ENCODE assay signal across 18 cellular contexts in the genomic region with DNA sequence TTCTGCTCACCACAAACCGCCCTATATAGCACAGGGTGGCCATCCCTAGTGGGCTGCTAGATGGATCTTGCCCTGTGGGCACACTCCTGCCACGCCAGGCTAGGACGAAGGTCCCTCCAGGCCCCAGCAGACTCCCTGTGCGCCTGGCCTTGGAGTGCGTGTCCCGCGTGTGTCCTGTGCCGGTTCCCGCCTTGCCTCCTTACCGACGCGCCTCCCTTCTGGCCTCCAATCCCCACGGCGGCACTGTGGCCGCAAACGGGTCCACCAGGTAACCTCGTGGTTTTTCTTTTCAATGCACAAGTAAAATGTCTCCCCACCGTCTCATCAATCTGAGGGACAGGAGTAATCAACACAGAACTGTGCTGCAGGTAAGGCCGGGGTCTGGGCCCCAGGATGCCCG.
DNase-seq lines count a peak whose midpoint lies in the region; ATAC-seq and TF ChIP-seq lines count a peak whose summit lies in the region.
"Had no signal": no experiment of that assay in that cellular context is flagged by ENCODE, and none has a peak within 500 bp of the region (broad histone marks: within the 10 kb centered on the region; RNA-seq: fewer than 3 reads in every experiment).

No MANE protein-coding gene starts in this region.

- no peak for ATAC-seq in GM23338
- ATAC-seq in RWPE2 (ENCODE audit: low read depth), result no peak; the same call in 2 of the 3 replicates
- ATAC-seq in stimulated activated memory B cell treated with anti-CD40 and anti-IgM and Interleukin-4, amounts not matched to agents 10 μg/mL and 1 μg/mL and 100 μg/mL, for 72 hours, result peak; percentile 4
- ATAC-seq: A549; CD8-positive, alpha-beta T cell; GM12878; HCT116 had no signal

- H3K79me1 ChIP-seq in neuronal stem cell (ENCODE audit: low read depth, low read length), result no peaks in the 10 kb centered on the region

- H3K27ac ChIP-seq in GM23338 (ENCODE audit: low read depth) (no peak overlapping the region), RWPE2 (ENCODE audit: poor library complexity, severe bottlenecking) (no peak overlapping the region), neuronal stem cell (replicated peaks; ENCODE audit: low read length) (no peak overlapping the region)
- H3K27ac ChIP-seq: A549, KMS-11 had no signal

- 0 out of 2 replicates have a peak, but pooled peaks cover 7% of the 10 kb centered on the region for H3K4me1 ChIP-seq in GM23338 (ENCODE audit: insufficient read depth)
- no peaks in the 10 kb centered on the region for H3K4me1 ChIP-seq in RWPE2 (ENCODE audit: insufficient read depth, poor library complexity, severe bottlenecking)
- peaks cover 0 to 10% of the 10 kb centered on the region in 2 donors for H3K4me1 ChIP-seq in neuronal stem cell (ENCODE audit: control insufficient read depth in 2 of 2, insufficient read depth in 1 of 2, low read depth in 1 of 2, low read length in 2 of 2)
- H3K4me1 ChIP-seq: A549 had no signal

- peaks cover 15% of the 10 kb centered on the region for H3K27me3 Mint-ChIP-seq in GM23338 (ENCODE audit: insufficient read depth, low read depth, poor library complexity)
- H3K27me3 Mint-ChIP-seq in stimulated activated memory B cell treated with anti-CD40 and anti-IgM and Interleukin-4, amounts not matched to agents 10 μg/mL and 1 μg/mL and 100 μg/mL, for 72 hours, result no peaks in the 10 kb centered on the region

- H2BK120ac ChIP-seq in neuronal stem cell (ENCODE audit: low read depth, low read length), result peak overlapping the region; percentile 57

- peak overlapping the region; percentile 86 for H2AK5ac ChIP-seq in neuronal stem cell (ENCODE audit: low read depth, low read length)

- no peak overlapping the region for H3K23ac ChIP-seq in neuronal stem cell (ENCODE audit: low read depth, low read length, poor library complexity)

- H4K20me1 ChIP-seq in GM23338 (replicated peaks; ENCODE audit: insufficient read depth), result no peaks in the 10 kb centered on the region

- H3K36me3 Mint-ChIP-seq in GM23338 (ENCODE audit: low read depth), result 0 out of 3 replicates have a peak, but pooled peaks cover 4% of the 10 kb centered on the region
- H3K36me3 Mint-ChIP-seq in stimulated activated memory B cell treated with anti-CD40 and anti-IgM and Interleukin-4, amounts not matched to agents 10 μg/mL and 1 μg/mL and 100 μg/mL, for 72 hours, result no peaks in the 10 kb centered on the region
- H3K36me3 Mint-ChIP-seq: CD8-positive, alpha-beta T cell had no signal

- peak overlapping the region; percentile 60 for H3K14ac ChIP-seq in neuronal stem cell (ENCODE audit: low read length)

- H2BK15ac ChIP-seq in neuronal stem cell (ENCODE audit: low read length), result peak overlapping the region; percentile 53

- H3F3A ChIP-seq in GM23338 (replicated peaks; ENCODE audit: low read depth), result no peaks in the 10 kb centered on the region

- no peaks in the 10 kb centered on the region for H3K79me2 ChIP-seq in GM23338 (replicated peaks; ENCODE audit: insufficient read depth)

- no CpG with 5 or more reads among the region's 20 CpGs for WGBS in neuronal stem cell (ENCODE audit: extremely low coverage in 2 of 2, insufficient read length in 2 of 2, insufficient replicate concordance in 1 of 2), 2 donors

- H2BK5ac ChIP-seq in neuronal stem cell (ENCODE audit: low read length), result peak overlapping the region; percentile 91

- H3K4me3 Mint-ChIP-seq in GM23338, result no peak overlapping the region
- no peak overlapping the region for H3K4me3 Mint-ChIP-seq in stimulated activated memory B cell treated with anti-CD40 and anti-IgM and Interleukin-4, amounts not matched to agents 10 μg/mL and 1 μg/mL and 100 μg/mL, for 72 hours
- H3K4me3 Mint-ChIP-seq: CD8-positive, alpha-beta T cell; HFFc6 had no signal

- H4K91ac ChIP-seq in neuronal stem cell (ENCODE audit: low read depth, low read length, poor library complexity), result no peak overlapping the region

- peaks cover 19% of the 10 kb centered on the region for H3K4me1 Mint-ChIP-seq in GM23338
- H3K4me1 Mint-ChIP-seq in stimulated activated memory B cell treated with anti-CD40 and anti-IgM and Interleukin-4, amounts not matched to agents 10 μg/mL and 1 μg/mL and 100 μg/mL, for 72 hours, result no peaks in the 10 kb centered on the region

- H3K9me3 Mint-ChIP-seq in GM23338, result peaks cover 7% of the 10 kb centered on the region
- H3K9me3 Mint-ChIP-seq in stimulated activated memory B cell treated with anti-CD40 and anti-IgM and Interleukin-4, amounts not matched to agents 10 μg/mL and 1 μg/mL and 100 μg/mL, for 72 hours, result no peaks in the 10 kb centered on the region
- H3K9me3 Mint-ChIP-seq: CD8-positive, alpha-beta T cell had no signal

- peak overlapping the region; percentile 1 for H3K18ac ChIP-seq in neuronal stem cell (ENCODE audit: low read length)

- peak overlapping the region; percentile 92 for H4K8ac ChIP-seq in neuronal stem cell (ENCODE audit: low read depth, low read length)

- H2BK12ac ChIP-seq in neuronal stem cell (ENCODE audit: low read length), result peak overlapping the region; percentile 75

- TF ChIP-seq POLR2A in erythroblast (IDR thresholded peaks at IDR 0.05; ENCODE audit: low read length), result no peak

- no peak overlapping the region for H3K9ac ChIP-seq in neuronal stem cell (ENCODE audit: low read depth, low read length, poor library complexity)
- H3K9ac ChIP-seq: KMS-11 had no signal

- no peaks in the 10 kb centered on the region for H3K36me3 ChIP-seq in GM23338 (ENCODE audit: insufficient read depth)
- no peaks in the 10 kb centered on the region for H3K36me3 ChIP-seq in RWPE2 (ENCODE audit: low read depth)
- H3K36me3 ChIP-seq in neuronal stem cell (replicated peaks in 1 of 2; ENCODE audit: control insufficient read depth in 2 of 2, insufficient read depth in 2 of 2, low read length in 2 of 2), result peaks cover 0 to 2% of the 10 kb centered on the region in 2 donors

- H3K9me3 ChIP-seq in RWPE2 (ENCODE audit: severe bottlenecking) (no peaks in the 10 kb centered on the region), neuronal stem cell (replicated peaks in 1 of 2; ENCODE audit: control insufficient read depth in 2 of 2, insufficient read depth in 1 of 2, low read depth in 1 of 2, low read length in 2 of 2) (peaks cover 0 to 2% of the 10 kb centered on the region in 2 donors)
- H3K9me3 ChIP-seq: A549 had no signal

- no peak for TF ChIP-seq CTCF in GM23338 (conservative IDR thresholded peaks at IDR 0.05; ENCODE audit: low read depth in 2 of 2)
- TF ChIP-seq CTCF in RWPE2 (IDR thresholded peaks at IDR 0.05; ENCODE audit: poor library complexity, severe bottlenecking), result no peak
- no peak for TF ChIP-seq CTCF in GM10266 (IDR thresholded peaks at IDR 0.05; ENCODE audit: control insufficient read depth, insufficient read depth, low read depth, missing control alignments)

- DNase-seq in GM23338 (ENCODE audit: low spot score) (no peak), RWPE2 (ENCODE audit: low spot score) (peak; percentile 77), neuronal stem cell (ENCODE audit: low spot score) (no peak), GM10266 (ENCODE audit: extremely low spot score) (no peak), kidney tubule cell (ENCODE audit: low spot score) (no peak), erythroblast (lab: John Stamatoyannopoulos, UW) (no peak), 8988T (no peak)
- DNase-seq: AML-193; Calu3; CD8-positive, alpha-beta T cell; DMS79 treated with DMSO at 0.1 percent for 48 hours; GF-D8; HFFc6 had no signal

- H3K9me2 ChIP-seq in GM23338 (ENCODE audit: insufficient read depth), result peaks cover 4% of the 10 kb centered on the region; the same call in 1 of the 2 replicates

- H3K4me3 ChIP-seq in GM23338 (no peak overlapping the region), RWPE2 (ENCODE audit: severe bottlenecking) (no peak overlapping the region), neuronal stem cell (ENCODE audit: low read length in 2 of 2) (no peak overlapping the region)
- H3K4me3 ChIP-seq: A549, GM12878 had no signal

- no peak overlapping the region for H3K27ac Mint-ChIP-seq in GM23338
- H3K27ac Mint-ChIP-seq in stimulated activated memory B cell treated with anti-CD40 and anti-IgM and Interleukin-4, amounts not matched to agents 10 μg/mL and 1 μg/mL and 100 μg/mL, for 72 hours, result no peak overlapping the region
- H3K27ac Mint-ChIP-seq: CD8-positive, alpha-beta T cell; HFFc6 had no signal

- H2AFZ ChIP-seq in GM23338, result peak overlapping the region; percentile 99
- H2AFZ ChIP-seq in neuronal stem cell (ENCODE audit: low read length), result no peak overlapping the region

- H3K4me2 ChIP-seq in GM23338 (no peak overlapping the region), neuronal stem cell (ENCODE audit: insufficient read depth, low read length, poor library complexity, severe bottlenecking) (no peak overlapping the region)
- H3K4me2 ChIP-seq: A549, KMS-11 had no signal

- peak overlapping the region; percentile 17 for H3K4ac ChIP-seq in neuronal stem cell (ENCODE audit: low read length)

- H3K27me3 ChIP-seq in GM23338 (ENCODE audit: insufficient read depth), result no peaks in the 10 kb centered on the region
- peaks cover 87% of the 10 kb centered on the region for H3K27me3 ChIP-seq in RWPE2 (ENCODE audit: insufficient read depth, poor library complexity, severe bottlenecking)
- peaks cover 0 to 4% (median 0%) of the 10 kb centered on the region in 3 experiments for H3K27me3 ChIP-seq in neuronal stem cell (ENCODE audit: control insufficient read depth in 3 of 3, insufficient read depth in 3 of 3, low read depth in 1 of 3, low read length in 3 of 3)

TF ChIP-seq in GM23338, 12 proteins besides CTCF, POLR2A, EP300 and RAD21 (continues in another document):
- no peak for TF ChIP-seq ZNF114 (CRISPR knock-in tag; IDR thresholded peaks at IDR 0.05)
- TF ChIP-seq, protein P1, sequence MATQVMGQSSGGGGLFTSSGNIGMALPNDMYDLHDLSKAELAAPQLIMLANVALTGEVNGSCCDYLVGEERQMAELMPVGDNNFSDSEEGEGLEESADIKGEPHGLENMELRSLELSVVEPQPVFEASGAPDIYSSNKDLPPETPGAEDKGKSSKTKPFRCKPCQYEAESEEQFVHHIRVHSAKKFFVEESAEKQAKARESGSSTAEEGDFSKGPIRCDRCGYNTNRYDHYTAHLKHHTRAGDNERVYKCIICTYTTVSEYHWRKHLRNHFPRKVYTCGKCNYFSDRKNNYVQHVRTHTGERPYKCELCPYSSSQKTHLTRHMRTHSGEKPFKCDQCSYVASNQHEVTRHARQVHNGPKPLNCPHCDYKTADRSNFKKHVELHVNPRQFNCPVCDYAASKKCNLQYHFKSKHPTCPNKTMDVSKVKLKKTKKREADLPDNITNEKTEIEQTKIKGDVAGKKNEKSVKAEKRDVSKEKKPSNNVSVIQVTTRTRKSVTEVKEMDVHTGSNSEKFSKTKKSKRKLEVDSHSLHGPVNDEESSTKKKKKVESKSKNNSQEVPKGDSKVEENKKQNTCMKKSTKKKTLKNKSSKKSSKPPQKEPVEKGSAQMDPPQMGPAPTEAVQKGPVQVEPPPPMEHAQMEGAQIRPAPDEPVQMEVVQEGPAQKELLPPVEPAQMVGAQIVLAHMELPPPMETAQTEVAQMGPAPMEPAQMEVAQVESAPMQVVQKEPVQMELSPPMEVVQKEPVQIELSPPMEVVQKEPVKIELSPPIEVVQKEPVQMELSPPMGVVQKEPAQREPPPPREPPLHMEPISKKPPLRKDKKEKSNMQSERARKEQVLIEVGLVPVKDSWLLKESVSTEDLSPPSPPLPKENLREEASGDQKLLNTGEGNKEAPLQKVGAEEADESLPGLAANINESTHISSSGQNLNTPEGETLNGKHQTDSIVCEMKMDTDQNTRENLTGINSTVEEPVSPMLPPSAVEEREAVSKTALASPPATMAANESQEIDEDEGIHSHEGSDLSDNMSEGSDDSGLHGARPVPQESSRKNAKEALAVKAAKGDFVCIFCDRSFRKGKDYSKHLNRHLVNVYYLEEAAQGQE (IDR thresholded peaks at IDR 0.05; ENCODE audit: unreplicated experiment), result no peak
